In the genomic region with DNA sequence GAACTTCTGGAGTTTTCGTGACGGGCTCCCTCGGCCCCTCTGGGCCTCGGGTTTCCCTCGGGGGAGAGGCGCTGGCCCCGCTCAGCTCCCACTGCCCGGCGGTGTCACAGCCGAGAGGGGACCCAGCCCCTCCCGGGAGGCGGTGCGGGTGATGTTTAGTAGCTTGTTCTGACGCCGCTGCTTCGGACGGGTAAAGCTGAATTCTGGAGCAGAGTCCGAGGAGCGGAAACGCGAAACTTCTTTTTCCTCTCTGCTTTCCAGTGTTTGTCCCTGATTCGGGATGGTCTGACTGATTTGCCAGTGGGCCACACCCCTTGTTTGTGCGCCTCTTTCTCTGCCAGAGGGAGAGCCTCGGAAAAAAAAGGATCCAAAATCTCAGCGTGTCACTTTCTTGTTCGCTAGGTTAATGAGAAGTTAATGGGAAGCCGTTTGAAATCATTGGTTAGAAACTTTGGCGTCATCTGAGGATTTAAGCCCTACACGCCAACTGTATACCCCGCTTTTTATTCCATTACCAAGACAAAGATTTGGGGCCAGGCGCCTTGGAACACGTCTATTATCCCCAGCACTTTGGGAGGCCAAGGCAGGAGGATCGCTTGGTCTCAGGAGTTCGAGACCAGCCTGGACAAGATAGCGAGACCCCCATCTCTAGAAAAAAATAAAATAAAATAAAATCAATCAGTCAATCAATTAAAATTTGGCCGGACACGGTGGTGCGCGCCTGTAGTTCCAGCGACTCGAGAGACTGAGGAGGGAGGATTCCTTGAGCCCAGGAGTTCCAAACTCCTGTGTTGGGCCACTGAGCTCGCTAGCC, we compare ENCODE assay signal across 8 cellular contexts. TPM values are rescaled to one million over a fixed set of nuclear protein-coding genes. Genes with fewer than 3 reads are reported as not detected.
A peak's percentile ranks its signal among the peaks of the same experiment; 100 is the strongest.
DNase-seq lines count a peak whose midpoint lies in the region; TF ChIP-seq lines count a peak whose summit lies in the region.

No MANE protein-coding gene starts in this region.

- H2BK5ac ChIP-seq in neuronal stem cell (ENCODE audit: low read length): peak overlapping the region; percentile 89

- no peak overlapping the region for H2BK120ac ChIP-seq in neuronal stem cell (ENCODE audit: low read depth, low read length)

- no peak overlapping the region for H3K14ac ChIP-seq in neuronal stem cell (ENCODE audit: low read length)

- peak overlapping the region; percentile 96 for H2AFZ ChIP-seq in neuronal stem cell (ENCODE audit: low read length)

- H3K4me2 ChIP-seq in neuronal stem cell (ENCODE audit: insufficient read depth, low read length, poor library complexity, severe bottlenecking): peak overlapping the region; percentile 90

- no peaks in the 10 kb centered on the region for H3K27me3 ChIP-seq in neuronal stem cell (ENCODE audit: control insufficient read depth in 3 of 3, insufficient read depth in 3 of 3, low read depth in 1 of 3, low read length in 3 of 3)

- no peaks in the 10 kb centered on the region for H3K36me3 Mint-ChIP-seq in activated naive CD4-positive, alpha-beta T cell treated with anti-CD3 and anti-CD28 coated beads, Interleukin-2, amount 50 U/mL, for 24 hours

- H3K4ac ChIP-seq in neuronal stem cell (ENCODE audit: low read length): no peak overlapping the region

- no peaks in the 10 kb centered on the region for H3K9me3 ChIP-seq in neuronal stem cell (replicated peaks in 1 of 2; ENCODE audit: control insufficient read depth in 2 of 2, insufficient read depth in 1 of 2, low read depth in 1 of 2, low read length in 2 of 2)

- H3K9ac ChIP-seq in neuronal stem cell (ENCODE audit: low read depth, low read length, poor library complexity): no peak overlapping the region

- no peak overlapping the region for H4K91ac ChIP-seq in neuronal stem cell (ENCODE audit: low read depth, low read length, poor library complexity)

- H3K4me3 ChIP-seq in HFF-Myc (replicated peaks; ENCODE audit: low read depth, low read length) (peak overlapping the region; percentile 85), neuronal stem cell (ENCODE audit: low read length in 2 of 2) (peak overlapping the region; percentile 89)

- peak overlapping the region; percentile 97 for H3K18ac ChIP-seq in neuronal stem cell (ENCODE audit: low read length)

- peak overlapping the region; percentile 94 for H3K27ac ChIP-seq in neuronal stem cell (replicated peaks; ENCODE audit: low read length)

- H4K8ac ChIP-seq in neuronal stem cell (ENCODE audit: low read depth, low read length): no peak overlapping the region

- DNase-seq in GM03348 (ENCODE audit: low spot score): peak; percentile 60
- no peak for DNase-seq in HFF-Myc (ENCODE audit: extremely low read depth, low read depth)
- peak; percentile 59 for DNase-seq in NCI-H345 (lab: John Stamatoyannopoulos, UW)
- peak; percentile 59 for DNase-seq in glomerular visceral epithelial cell (ENCODE audit: extremely low spot score)
- peak; percentile 47 for DNase-seq in neuronal stem cell (ENCODE audit: low spot score)
- no peak for DNase-seq in GDM1 (lab: John Stamatoyannopoulos, UW)
- no peak for DNase-seq in middle frontal gyrus (ENCODE audit: extremely low spot score, low spot score)

- H3K23ac ChIP-seq in neuronal stem cell (ENCODE audit: low read depth, low read length, poor library complexity): no peak overlapping the region

- peaks cover 0 to 6% of the 10 kb centered on the region in 2 donors for H3K4me1 ChIP-seq in neuronal stem cell (ENCODE audit: control insufficient read depth in 2 of 2, insufficient read depth in 1 of 2, low read depth in 1 of 2, low read length in 2 of 2)

- H3K79me1 ChIP-seq in neuronal stem cell (ENCODE audit: low read depth, low read length): peaks cover 2% of the 10 kb centered on the region

- H3K4me1 Mint-ChIP-seq in activated naive CD4-positive, alpha-beta T cell treated with anti-CD3 and anti-CD28 coated beads, Interleukin-2, amount 50 U/mL, for 24 hours: peaks cover 31% of the 10 kb centered on the region

- peak overlapping the region; percentile 91 for H2BK15ac ChIP-seq in neuronal stem cell (ENCODE audit: low read length)

- no peaks in the 10 kb centered on the region for H3K9me3 Mint-ChIP-seq in activated naive CD4-positive, alpha-beta T cell treated with anti-CD3 and anti-CD28 coated beads, Interleukin-2, amount 50 U/mL, for 24 hours

- H3K36me3 ChIP-seq in neuronal stem cell (replicated peaks in 1 of 2; ENCODE audit: control insufficient read depth in 2 of 2, insufficient read depth in 2 of 2, low read length in 2 of 2): peaks cover 15 to 41% of the 10 kb centered on the region in 2 donors

- H3K4me3 Mint-ChIP-seq in activated naive CD4-positive, alpha-beta T cell treated with anti-CD3 and anti-CD28 coated beads, Interleukin-2, amount 50 U/mL, for 24 hours: peak overlapping the region; percentile 94

- WGBS in neuronal stem cell (ENCODE audit: extremely low coverage in 2 of 2, insufficient read length in 2 of 2, insufficient replicate concordance in 1 of 2), 2 donors: no CpG with 5 or more reads among the region's 42 CpGs

- H3K27ac Mint-ChIP-seq in activated naive CD4-positive, alpha-beta T cell treated with anti-CD3 and anti-CD28 coated beads, Interleukin-2, amount 50 U/mL, for 24 hours: peak overlapping the region; percentile 76

- no peak overlapping the region for H2BK12ac ChIP-seq in neuronal stem cell (ENCODE audit: low read length)

- no peak for TF ChIP-seq CTCF in HFF-Myc (IDR thresholded peaks at IDR 0.05; ENCODE audit: low read depth, low read length, missing control alignments)

- no peaks in the 10 kb centered on the region for H3K27me3 Mint-ChIP-seq in activated naive CD4-positive, alpha-beta T cell treated with anti-CD3 and anti-CD28 coated beads, Interleukin-2, amount 50 U/mL, for 24 hours

- H2AK5ac ChIP-seq in neuronal stem cell (ENCODE audit: low read depth, low read length): no peak overlapping the region

RNA-seq across cellular contexts. Expression of gene TULP3, which starts 0.8 kb away (rescaled TPM):
- polyA plus RNA-seq in neuronal stem cell (2013, experiment 1 of 2): 41.4 TPM
- 41.6 TPM for polyA plus RNA-seq in neuronal stem cell (2013, experiment 2 of 2)

RNA-seq across cellular contexts. Expression of gene RHNO1, which starts 14.4 kb away (rescaled TPM):
- polyA plus RNA-seq in neuronal stem cell (2013, experiment 1 of 2): 129 TPM
- 131 TPM for polyA plus RNA-seq in neuronal stem cell (2013, experiment 2 of 2)

RNA-seq across cellular contexts. Expression of gene FOXM1, which starts 14.5 kb away (rescaled TPM):
- polyA plus RNA-seq in neuronal stem cell (2013, experiment 1 of 2): 106 TPM
- polyA plus RNA-seq in neuronal stem cell (2013, experiment 2 of 2): 102 TPM

RNA-seq across cellular contexts. Expression of gene TEX52, which starts 34.6 kb away (rescaled TPM):
- not detected for polyA plus RNA-seq in neuronal stem cell (2013, experiment 1 of 2)
- not detected for polyA plus RNA-seq in neuronal stem cell (2013, experiment 2 of 2)

RNA-seq across cellular contexts. Expression of gene NRIP2, which starts 56.6 kb away (rescaled TPM):
- 0.15 TPM for polyA plus RNA-seq in neuronal stem cell (2013, experiment 1 of 2)
- polyA plus RNA-seq in neuronal stem cell (2013, experiment 2 of 2): 0.19 TPM

Comparison
In these comparisons a context has a peak if more than half of its experiments do, and no peak if none do; other contexts are left out.
1. DNase-seq: peak in GM03348 (single experiment), NCI-H345 (single experiment), glomerular visceral epithelial cell (single experiment) and neuronal stem cell (single experiment); none in HFF-Myc (single experiment), GDM1 (single experiment) and middle frontal gyrus (single experiment).